Comparison of ENCODE assay signal across 8 cellular contexts in the genomic region with DNA sequence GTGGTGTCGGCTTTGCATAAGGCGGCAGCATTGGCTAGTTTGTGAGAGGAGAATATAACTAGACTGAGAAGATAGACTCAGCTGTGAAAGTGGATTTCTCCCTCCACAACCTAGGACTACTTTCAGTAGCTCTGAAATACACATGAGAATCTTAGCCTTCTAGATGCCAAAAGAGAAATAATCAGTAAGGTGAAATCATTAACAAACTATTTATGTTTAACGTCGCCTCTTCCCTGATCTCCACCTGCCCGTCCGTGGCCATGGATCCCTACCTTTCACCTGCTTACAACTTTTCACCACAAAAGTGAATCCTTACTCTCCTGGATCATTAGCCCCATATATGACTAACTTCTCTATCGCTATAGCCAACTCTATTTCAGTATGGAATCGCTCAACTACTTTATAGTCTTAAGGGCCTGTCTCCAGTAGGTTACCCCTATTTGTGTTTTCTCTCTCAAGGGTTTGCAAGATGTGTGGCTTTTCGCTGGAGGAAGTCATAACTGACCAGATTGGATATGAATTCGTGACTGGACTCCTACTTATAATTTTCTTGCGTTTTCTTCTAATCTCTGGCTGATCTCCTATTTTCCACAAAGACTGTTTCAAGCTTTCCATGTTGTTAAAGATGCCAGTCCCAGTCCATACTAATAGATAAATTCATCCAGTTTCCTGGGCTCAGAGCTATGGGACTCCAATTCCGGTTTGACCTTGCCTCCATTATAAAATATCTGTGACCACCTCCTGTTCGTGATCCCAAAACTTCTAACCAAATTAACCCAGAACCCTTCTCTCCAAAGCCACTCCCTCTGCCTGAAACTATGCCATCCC. TPM values are rescaled to one million over a fixed set of nuclear protein-coding genes. Genes with fewer than 3 reads are reported as not detected.
DNase-seq lines count a peak whose midpoint lies in the region; ATAC-seq and TF ChIP-seq lines count a peak whose summit lies in the region.

No MANE protein-coding gene starts in this region.

- H3K4me3 ChIP-seq in GM23338: peak overlapping the region; percentile 75
- peak overlapping the region; percentile 58 to 59 for H3K4me3 ChIP-seq in foreskin fibroblast (ENCODE audit: low read depth in 1 of 2, low read length in 2 of 2)
- peak overlapping the region; percentile 82 for H3K4me3 ChIP-seq in psoas muscle

- H2AFZ ChIP-seq in GM23338: peak overlapping the region; percentile 67

- TF ChIP-seq CTCF in GM23338 (conservative IDR thresholded peaks at IDR 0.05; ENCODE audit: low read depth in 2 of 2) (peak in 1 of 2 experiments; percentile 22; a peak in 1 of 4 replicates), foreskin fibroblast (IDR thresholded peaks at IDR 0.05; ENCODE audit: low read depth, low read length) (no peak), psoas muscle (IDR thresholded peaks at IDR 0.05) (no peak)

- H3K36me3 ChIP-seq in GM23338 (ENCODE audit: insufficient read depth) (no peaks in the 10 kb centered on the region), psoas muscle (ENCODE audit: insufficient read depth in 1 of 2, low read depth in 1 of 2) (no peaks in the 10 kb centered on the region)

- no peaks in the 10 kb centered on the region for H3K9me3 ChIP-seq in psoas muscle

- DNase-seq in AML-193 (lab: John Stamatoyannopoulos, UW) (peak; percentile 45 to 56), GM23338 (ENCODE audit: low spot score) (no peak), foreskin fibroblast (no peak), psoas muscle (no peak), D341Med (ENCODE audit: low spot score) (no peak)
- no peak for DNase-seq in T-helper 2 cell treated with Interferon-gamma antibody and Interleukin-4, amounts not matched to agents 5 μg/mL and 100 μg/mL, for 36 hours (ENCODE audit: low spot score)
- no peak for DNase-seq in activated CD8-positive, alpha-beta memory T cell treated with anti-CD3 and anti-CD28 coated beads, Interleukin-2, amount 50 U/mL, for 48 hours

- no peaks in the 10 kb centered on the region for H3K36me3 Mint-ChIP-seq in GM23338 (ENCODE audit: low read depth)
- peaks cover 6% of the 10 kb centered on the region for H3K36me3 Mint-ChIP-seq in T-helper 2 cell treated with Interferon-gamma antibody and Interleukin-4, amounts not matched to agents 5 μg/mL and 100 μg/mL, for 36 hours (ENCODE audit: low read depth)

- H3K27ac Mint-ChIP-seq in GM23338: peak overlapping the region; percentile 96
- H3K27ac Mint-ChIP-seq in T-helper 2 cell treated with Interferon-gamma antibody and Interleukin-4, amounts not matched to agents 5 μg/mL and 100 μg/mL, for 36 hours: peak overlapping the region; percentile 92

- WGBS in psoas muscle, 3 donors: 37 to 52% (median 38%) methylated on average over 13 of the region's 13 CpGs

- peaks cover 27% of the 10 kb centered on the region for H3K4me1 ChIP-seq in GM23338 (ENCODE audit: insufficient read depth)
- peaks cover 31% of the 10 kb centered on the region for H3K4me1 ChIP-seq in psoas muscle

- no peaks in the 10 kb centered on the region for H4K20me1 ChIP-seq in GM23338 (replicated peaks; ENCODE audit: insufficient read depth)

- H3F3A ChIP-seq in GM23338 (replicated peaks; ENCODE audit: low read depth): peaks cover 7% of the 10 kb centered on the region; the same call in 1 of the 2 replicates

- no peaks in the 10 kb centered on the region for H3K27me3 ChIP-seq in GM23338 (ENCODE audit: insufficient read depth)
- no peaks in the 10 kb centered on the region for H3K27me3 ChIP-seq in psoas muscle (ENCODE audit: insufficient read depth in 3 of 3, low read length in 2 of 3)

- H3K27ac ChIP-seq in GM23338 (ENCODE audit: low read depth) (peak overlapping the region; percentile 100), psoas muscle (peak overlapping the region; percentile 98)

- intact Hi-C loops in psoas muscle (cut with DNase I): loop anchor here (2.0 to 10.0 kb wide), 9 partner anchors 49 to 681 kb away; a partner anchor contains a TSS

- no peaks in the 10 kb centered on the region for H3K9me3 Mint-ChIP-seq in GM23338
- H3K9me3 Mint-ChIP-seq in T-helper 2 cell treated with Interferon-gamma antibody and Interleukin-4, amounts not matched to agents 5 μg/mL and 100 μg/mL, for 36 hours: no peaks in the 10 kb centered on the region

- H3K4me3 Mint-ChIP-seq in GM23338: peak overlapping the region; percentile 81
- peak overlapping the region; percentile 85 for H3K4me3 Mint-ChIP-seq in T-helper 2 cell treated with Interferon-gamma antibody and Interleukin-4, amounts not matched to agents 5 μg/mL and 100 μg/mL, for 36 hours

- H3K4me1 Mint-ChIP-seq in GM23338: peaks cover 42% of the 10 kb centered on the region
- peaks cover 34% of the 10 kb centered on the region for H3K4me1 Mint-ChIP-seq in T-helper 2 cell treated with Interferon-gamma antibody and Interleukin-4, amounts not matched to agents 5 μg/mL and 100 μg/mL, for 36 hours (ENCODE audit: low read depth)

- H3K4me2 ChIP-seq in GM23338: peak overlapping the region; percentile 88

- no peaks in the 10 kb centered on the region for H3K27me3 Mint-ChIP-seq in GM23338 (ENCODE audit: insufficient read depth, low read depth, poor library complexity)
- H3K27me3 Mint-ChIP-seq in T-helper 2 cell treated with Interferon-gamma antibody and Interleukin-4, amounts not matched to agents 5 μg/mL and 100 μg/mL, for 36 hours (ENCODE audit: low read depth): no peaks in the 10 kb centered on the region

- H3K9me2 ChIP-seq in GM23338 (ENCODE audit: insufficient read depth): no peaks in the 10 kb centered on the region

- ATAC-seq in GM23338 (no peak; the same call in 2 of the 3 replicates), psoas muscle (peak in 3 of 4 donors; percentile 44 to 57 (median 50)), HG02938 (IDR thresholded peaks at IDR 0.05; ENCODE audit: unreplicated experiment) (no peak)

- H3K79me2 ChIP-seq in GM23338 (replicated peaks; ENCODE audit: insufficient read depth): peaks cover 29% of the 10 kb centered on the region

TF ChIP-seq in GM23338, 12 proteins besides CTCF, POLR2A, EP300 and RAD21 (continues in another document):
- TF ChIP-seq EZH2phosphoT487 (IDR thresholded peaks at IDR 0.05; ENCODE audit: unreplicated experiment) (no peak), NANOG (IDR thresholded peaks at IDR 0.05; ENCODE audit: borderline replicate concordance) (no peak), POLR2AphosphoS5 (IDR thresholded peaks at IDR 0.05; ENCODE audit: low read depth) (no peak), ZNF331 (CRISPR knock-in tag; IDR thresholded peaks at IDR 0.05; ENCODE audit: low read depth) (no peak), JUNB (IDR thresholded peaks at IDR 0.05; ENCODE audit: unreplicated experiment) (no peak)

RNA-seq across cellular contexts. Expression of a gene that starts 1.1 kb away (rescaled TPM):
- 21.9 and 23.7 TPM in 2 replicates for total RNA-seq in GM23338 (2014; rRNA removed; shearing (Covaris generic))
- polyA plus RNA-seq in GM23338 (2016; fragmentation: Nextera tagmentation; extraction: Ambion mirVana): 7.6 and 9.0 TPM in 2 replicates
- total RNA-seq in psoas muscle: 10 to 100 TPM; 17.5 to 27.7 (median 23.1) TPM
- polyA plus RNA-seq in psoas muscle: 10 to 100 TPM in 1 of 3 donors, 1 to 10 TPM in 2; 8.8 to 19.7 (median 9.1) TPM

Comparison
In these comparisons a context has a peak if more than half of its experiments do, and no peak if none do; other contexts are left out.
1. DNase-seq: peak in AML-193 (2 of 2); none in GM23338 (single experiment), T-helper 2 cell treated with Interferon-gamma antibody and Interleukin-4, amounts not matched to agents 5 μg/mL and 100 μg/mL, for 36 hours (single experiment), foreskin fibroblast (0 of 2), psoas muscle (0 of 2), D341Med (single experiment) and activated CD8-positive, alpha-beta memory T cell treated with anti-CD3 and anti-CD28 coated beads, Interleukin-2, amount 50 U/mL, for 48 hours (single experiment).
2. ATAC-seq: peak in psoas muscle (3 of 4); none in GM23338 (single experiment) and HG02938 (single experiment).
3. Peak in every context shown above with its lines, with median percentiles within 50 percentile points of each other: H3K4me3 ChIP-seq.